ENCODE assay signal across 9 cellular contexts in genomic region chr3:111903067-111903511, GRCh38. TPM values are rescaled to one million over a fixed set of nuclear protein-coding genes. Genes with fewer than 3 reads are reported as not detected.
DNase-seq lines count a peak whose midpoint lies in the region; ATAC-seq and TF ChIP-seq lines count a peak whose summit lies in the region.
"Had no signal": no experiment of that assay in that cellular context is flagged by ENCODE, and none has a peak within 500 bp of the region (broad histone marks: within the 10 kb centered on the region; RNA-seq: fewer than 3 reads in every experiment).

No MANE protein-coding gene starts in this region.

- peaks cover 79% of the 10 kb centered on the region for H3K4me1 ChIP-seq in left ventricle myocardium inferior
- peaks cover 55% of the 10 kb centered on the region for H3K4me1 ChIP-seq in SJSA1 (replicated peaks)
- H3K4me1 ChIP-seq in subcutaneous abdominal adipose tissue (ENCODE audit: control insufficient read depth in 5 of 5, insufficient read depth in 5 of 5, low read length in 5 of 5), result peaks cover 3 to 25% (median 16%) of the 10 kb centered on the region in 5 donors
- peaks cover 4 to 12% of the 10 kb centered on the region in 2 donors for H3K4me1 ChIP-seq in left lung
- H3K4me1 ChIP-seq: parathyroid adenoma had no signal

- peak overlapping the region; percentile 52 for H3K27ac ChIP-seq in left ventricle myocardium inferior (replicated peaks)
- peak overlapping the region; percentile 92 for H3K27ac ChIP-seq in SJSA1
- peak overlapping the region; percentile 84 for H3K27ac ChIP-seq in subcutaneous abdominal adipose tissue (ENCODE audit: low read depth, low read length)
- no peak overlapping the region for H3K27ac ChIP-seq in left lung
- H3K27ac ChIP-seq: parathyroid adenoma had no signal

- ATAC-seq in left ventricle myocardium superior (no peak), HG03432 (IDR thresholded peaks at IDR 0.05; ENCODE audit: unreplicated experiment) (no peak), HG02623 (IDR thresholded peaks at IDR 0.05; ENCODE audit: unreplicated experiment) (no peak), left lung (no peak)

- H3K4me3 ChIP-seq in left ventricle myocardium inferior, result no peak overlapping the region
- no peak overlapping the region for H3K4me3 ChIP-seq in SJSA1
- H3K4me3 ChIP-seq in fibroblast of mammary gland (ENCODE audit: control insufficient read depth, low read depth, low read length), result no peak overlapping the region
- H3K4me3 ChIP-seq in subcutaneous abdominal adipose tissue (ENCODE audit: low read depth in 1 of 5, low read length in 5 of 5), result no peak overlapping the region
- H3K4me3 ChIP-seq in left lung, result no peak overlapping the region

- TF ChIP-seq CTCF in left ventricle myocardium inferior (IDR thresholded peaks at IDR 0.05; ENCODE audit: borderline replicate concordance) (no peak), fibroblast of mammary gland (conservative IDR thresholded peaks at IDR 0.05; ENCODE audit: control insufficient read depth, insufficient read depth, low read depth, low read length) (no peak), left lung (IDR thresholded peaks at IDR 0.05) (no peak)

- H3K36me3 ChIP-seq in left ventricle myocardium inferior (peaks cover 12% of the 10 kb centered on the region), SJSA1 (peaks cover 47% of the 10 kb centered on the region), subcutaneous abdominal adipose tissue (ENCODE audit: control insufficient read depth in 5 of 5, insufficient read depth in 5 of 5, low read length in 5 of 5) (peaks cover 0 to 19% (median 19%) of the 10 kb centered on the region in 5 donors), left lung (no peaks in the 10 kb centered on the region)

- H3K9me3 ChIP-seq in left ventricle myocardium inferior (replicated peaks) (peaks cover 8% of the 10 kb centered on the region), SJSA1 (replicated peaks) (no peaks in the 10 kb centered on the region), subcutaneous abdominal adipose tissue (ENCODE audit: control insufficient read depth in 5 of 5, low read length in 5 of 5) (peaks cover 0 to 2% (median 0%) of the 10 kb centered on the region in 5 donors), left lung (no peaks in the 10 kb centered on the region)

- intact Hi-C loops in left ventricle myocardium inferior (cut with micrococcal nuclease), result no loop called here
- intact Hi-C loops in left ventricle myocardium superior (cut with micrococcal nuclease), result no loop called here
- intact Hi-C loops in left lung (cut with DNase I), result no loop called here

- H3K27me3 ChIP-seq in left ventricle myocardium inferior (ENCODE audit: low read depth) (no peaks in the 10 kb centered on the region), SJSA1 (replicated peaks) (no peaks in the 10 kb centered on the region), subcutaneous abdominal adipose tissue (ENCODE audit: control insufficient read depth in 5 of 5, insufficient read depth in 4 of 5, low read length in 5 of 5) (no peaks in the 10 kb centered on the region), left lung (no peaks in the 10 kb centered on the region)

- no peak overlapping the region for H3K9ac ChIP-seq in subcutaneous abdominal adipose tissue (ENCODE audit: low read length in 5 of 5)
- H3K9ac ChIP-seq: parathyroid adenoma had no signal

- DNase-seq in left ventricle myocardium inferior (no peak), left ventricle myocardium superior (no peak), SJSA1 (ENCODE audit: low read depth in 1 of 2, low spot score in 2 of 2) (peak; percentile 82 to 86), fibroblast of mammary gland (ENCODE audit: low read depth) (peak; percentile 85), left lung (no peak)

RNA-seq across cellular contexts. Expression of gene PHLDB2, which starts 44.0 kb away (rescaled TPM):
- total RNA-seq in left ventricle myocardium inferior (89.3 TPM), left ventricle myocardium superior (128 TPM), left lung (10 to 100 TPM; 38.0 to 43.9 TPM)
- total RNA-seq in SJSA1 (2014; rRNA removed; shearing (Covaris generic)), result 29.3 and 40.5 TPM in 2 replicates

Comparison
In these comparisons a context has a peak if more than half of its experiments do, and no peak if none do; other contexts are left out.
1. DNase-seq: peak in SJSA1 (2 of 2) and fibroblast of mammary gland (single experiment); none in left ventricle myocardium inferior (single experiment), left ventricle myocardium superior (single experiment) and left lung (0 of 2).
2. H3K27ac ChIP-seq: peak in left ventricle myocardium inferior (single experiment), SJSA1 (single experiment) and subcutaneous abdominal adipose tissue (single experiment); none in left lung (0 of 2).